In genomic region chr13:26934096-26934495, GRCh38 we compare ENCODE assay signal across 3 cellular contexts.
"Had no signal": no experiment of that assay in that cellular context is flagged by ENCODE, and none has a peak within 500 bp of the region (broad histone marks: within the 10 kb centered on the region; RNA-seq: fewer than 3 reads in every experiment).

No MANE protein-coding gene starts in this region.

- H3K4me3 ChIP-seq: GM12878 had no signal

- DNase-seq: GDM1, GF-D8 had no signal

- ATAC-seq: GM12878 had no signal
